ENCODE assay signal across 1 cellular context in the genomic region with DNA sequence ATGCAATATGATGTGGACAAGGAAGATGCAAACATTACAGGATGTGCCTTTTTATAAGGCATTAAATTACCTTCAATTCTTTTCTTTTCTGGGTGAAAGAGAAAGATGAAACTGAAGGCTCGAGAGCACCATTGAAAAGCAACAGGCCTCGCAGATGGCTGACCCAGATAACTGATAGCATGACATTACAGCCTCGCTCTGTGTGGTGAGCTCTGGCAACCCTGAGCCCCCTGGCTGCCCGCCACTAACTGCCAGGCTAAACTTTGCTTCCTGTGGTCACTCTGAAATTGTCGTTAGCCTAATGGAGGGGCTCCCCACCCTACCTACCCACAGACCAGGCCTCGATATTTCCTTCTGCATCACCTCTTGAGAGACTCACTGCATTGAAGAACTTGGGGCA.
TF ChIP-seq lines count a peak whose summit lies in the region.

No MANE protein-coding gene starts in this region.

TF ChIP-seq in K562, 482 proteins besides CTCF, POLR2A, EP300 and RAD21 (continued from another document and continues in another):
- TF ChIP-seq NRF1 (conservative IDR thresholded peaks at IDR 0.05 in 1 of 2, IDR thresholded peaks at IDR 0.05 in 1 of 2): no peak
- TF ChIP-seq STAT5A (IDR thresholded peaks at IDR 0.05; ENCODE audit: borderline replicate concordance, low read length): no peak
- TF ChIP-seq PYGO2 (tag; IDR thresholded peaks at IDR 0.05): no peak
- TF ChIP-seq ZNF175 (CRISPR knock-in tag; IDR thresholded peaks at IDR 0.05; ENCODE audit: low read depth): 0 out of 2 replicates have a peak, but pooled peaks have one; percentile 47
- TF ChIP-seq CREB1 (IDR thresholded peaks at IDR 0.05): no peak
- no peak for TF ChIP-seq CREB1 (CRISPR knock-in tag; IDR thresholded peaks at IDR 0.05)
- TF ChIP-seq ZNF24 (IDR thresholded peaks at IDR 0.05): no peak
- no peak for TF ChIP-seq HCFC1 (IDR thresholded peaks at IDR 0.05; ENCODE audit: low read depth, low read length)
- TF ChIP-seq, protein P1, sequence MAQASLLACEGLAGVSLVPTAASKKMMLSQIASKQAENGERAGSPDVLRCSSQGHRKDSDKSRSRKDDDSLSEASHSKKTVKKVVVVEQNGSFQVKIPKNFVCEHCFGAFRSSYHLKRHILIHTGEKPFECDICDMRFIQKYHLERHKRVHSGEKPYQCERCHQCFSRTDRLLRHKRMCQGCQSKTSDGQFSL (CRISPR knock-in tag; IDR thresholded peaks at IDR 0.05): no peak
- TF ChIP-seq, protein P1 (tag; IDR thresholded peaks at IDR 0.05): 0 out of 4 replicates have a peak, but pooled peaks of 1 of the 2 experiments have one; percentile 35
- TF ChIP-seq, protein P2, sequence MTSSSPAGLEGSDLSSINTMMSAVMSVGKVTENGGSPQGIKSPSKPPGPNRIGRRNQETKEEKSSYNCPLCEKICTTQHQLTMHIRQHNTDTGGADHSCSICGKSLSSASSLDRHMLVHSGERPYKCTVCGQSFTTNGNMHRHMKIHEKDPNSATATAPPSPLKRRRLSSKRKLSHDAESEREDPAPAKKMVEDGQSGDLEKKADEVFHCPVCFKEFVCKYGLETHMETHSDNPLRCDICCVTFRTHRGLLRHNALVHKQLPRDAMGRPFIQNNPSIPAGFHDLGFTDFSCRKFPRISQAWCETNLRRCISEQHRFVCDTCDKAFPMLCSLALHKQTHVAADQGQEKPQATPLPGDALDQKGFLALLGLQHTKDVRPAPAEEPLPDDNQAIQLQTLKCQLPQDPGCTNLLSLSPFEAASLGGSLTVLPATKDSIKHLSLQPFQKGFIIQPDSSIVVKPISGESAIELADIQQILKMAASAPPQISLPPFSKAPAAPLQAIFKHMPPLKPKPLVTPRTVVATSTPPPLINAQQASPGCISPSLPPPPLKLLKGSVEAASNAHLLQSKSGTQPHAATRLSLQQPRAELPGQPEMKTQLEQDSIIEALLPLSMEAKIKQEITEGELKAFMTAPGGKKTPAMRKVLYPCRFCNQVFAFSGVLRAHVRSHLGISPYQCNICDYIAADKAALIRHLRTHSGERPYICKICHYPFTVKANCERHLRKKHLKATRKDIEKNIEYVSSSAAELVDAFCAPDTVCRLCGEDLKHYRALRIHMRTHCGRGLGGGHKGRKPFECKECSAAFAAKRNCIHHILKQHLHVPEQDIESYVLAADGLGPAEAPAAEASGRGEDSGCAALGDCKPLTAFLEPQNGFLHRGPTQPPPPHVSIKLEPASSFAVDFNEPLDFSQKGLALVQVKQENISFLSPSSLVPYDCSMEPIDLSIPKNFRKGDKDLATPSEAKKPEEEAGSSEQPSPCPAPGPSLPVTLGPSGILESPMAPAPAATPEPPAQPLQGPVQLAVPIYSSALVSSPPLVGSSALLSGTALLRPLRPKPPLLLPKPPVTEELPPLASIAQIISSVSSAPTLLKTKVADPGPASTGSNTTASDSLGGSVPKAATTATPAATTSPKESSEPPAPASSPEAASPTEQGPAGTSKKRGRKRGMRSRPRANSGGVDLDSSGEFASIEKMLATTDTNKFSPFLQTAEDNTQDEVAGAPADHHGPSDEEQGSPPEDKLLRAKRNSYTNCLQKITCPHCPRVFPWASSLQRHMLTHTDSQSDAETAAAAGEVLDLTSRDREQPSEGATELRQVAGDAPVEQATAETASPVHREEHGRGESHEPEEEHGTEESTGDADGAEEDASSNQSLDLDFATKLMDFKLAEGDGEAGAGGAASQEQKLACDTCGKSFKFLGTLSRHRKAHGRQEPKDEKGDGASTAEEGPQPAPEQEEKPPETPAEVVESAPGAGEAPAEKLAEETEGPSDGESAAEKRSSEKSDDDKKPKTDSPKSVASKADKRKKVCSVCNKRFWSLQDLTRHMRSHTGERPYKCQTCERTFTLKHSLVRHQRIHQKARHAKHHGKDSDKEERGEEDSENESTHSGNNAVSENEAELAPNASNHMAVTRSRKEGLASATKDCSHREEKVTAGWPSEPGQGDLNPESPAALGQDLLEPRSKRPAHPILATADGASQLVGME (CRISPR knock-in tag; IDR thresholded peaks at IDR 0.05): no peak
- peak; percentile 64 for TF ChIP-seq ARID1B (IDR thresholded peaks at IDR 0.05)
- TF ChIP-seq CBFA2T2 (conservative IDR thresholded peaks at IDR 0.05): 0 out of 2 replicates have a peak, but pooled peaks have one; percentile 5
- peak; percentile 69; the same call in 1 of the 2 replicates for TF ChIP-seq RNF2 (IDR thresholded peaks at IDR 0.05)
- TF ChIP-seq, protein P3, sequence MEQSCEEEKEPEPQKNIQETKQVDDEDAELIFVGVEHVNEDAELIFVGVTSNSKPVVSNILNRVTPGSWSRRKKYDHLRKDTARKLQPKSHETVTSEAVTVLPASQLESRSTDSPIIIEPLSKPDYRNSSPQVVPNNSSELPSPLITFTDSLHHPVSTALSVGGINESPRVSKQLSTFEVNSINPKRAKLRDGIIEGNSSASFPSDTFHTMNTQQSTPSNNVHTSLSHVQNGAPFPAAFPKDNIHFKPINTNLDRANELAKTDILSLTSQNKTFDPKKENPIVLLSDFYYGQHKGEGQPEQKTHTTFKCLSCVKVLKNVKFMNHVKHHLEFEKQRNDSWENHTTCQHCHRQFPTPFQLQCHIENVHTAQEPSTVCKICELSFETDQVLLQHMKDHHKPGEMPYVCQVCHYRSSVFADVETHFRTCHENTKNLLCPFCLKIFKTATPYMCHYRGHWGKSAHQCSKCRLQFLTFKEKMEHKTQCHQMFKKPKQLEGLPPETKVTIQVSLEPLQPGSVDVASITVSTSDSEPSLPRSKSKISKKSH (CRISPR knock-in tag; IDR thresholded peaks at IDR 0.05): no peak
- TF ChIP-seq CBFA2T3 (IDR thresholded peaks at IDR 0.05): peak; percentile 57
- TF ChIP-seq ZNF146 (CRISPR knock-in tag; IDR thresholded peaks at IDR 0.05; ENCODE audit: unreplicated experiment): no peak
- no peak for TF ChIP-seq HDAC6 (IDR thresholded peaks at IDR 0.05; ENCODE audit: low read depth, low read length)
- TF ChIP-seq CXXC5 (CRISPR knock-in tag; IDR thresholded peaks at IDR 0.05): peak; percentile 40; the same call in 1 of the 2 replicates
- no peak for TF ChIP-seq POLR2AphosphoS5 (IDR thresholded peaks at IDR 0.05; ENCODE audit: control insufficient read depth, insufficient read depth, low read depth, low read length)
- TF ChIP-seq KLF16 (IDR thresholded peaks at IDR 0.05): no peak
- TF ChIP-seq PHF8 (IDR thresholded peaks at IDR 0.05; ENCODE audit: borderline replicate concordance, low read length): no peak
- no peak for TF ChIP-seq BCL6 (CRISPR knock-in tag; IDR thresholded peaks at IDR 0.05)
- no peak for TF ChIP-seq RUNX1 (IDR thresholded peaks at IDR 0.05; ENCODE audit: low read depth)
- TF ChIP-seq, protein P4, sequence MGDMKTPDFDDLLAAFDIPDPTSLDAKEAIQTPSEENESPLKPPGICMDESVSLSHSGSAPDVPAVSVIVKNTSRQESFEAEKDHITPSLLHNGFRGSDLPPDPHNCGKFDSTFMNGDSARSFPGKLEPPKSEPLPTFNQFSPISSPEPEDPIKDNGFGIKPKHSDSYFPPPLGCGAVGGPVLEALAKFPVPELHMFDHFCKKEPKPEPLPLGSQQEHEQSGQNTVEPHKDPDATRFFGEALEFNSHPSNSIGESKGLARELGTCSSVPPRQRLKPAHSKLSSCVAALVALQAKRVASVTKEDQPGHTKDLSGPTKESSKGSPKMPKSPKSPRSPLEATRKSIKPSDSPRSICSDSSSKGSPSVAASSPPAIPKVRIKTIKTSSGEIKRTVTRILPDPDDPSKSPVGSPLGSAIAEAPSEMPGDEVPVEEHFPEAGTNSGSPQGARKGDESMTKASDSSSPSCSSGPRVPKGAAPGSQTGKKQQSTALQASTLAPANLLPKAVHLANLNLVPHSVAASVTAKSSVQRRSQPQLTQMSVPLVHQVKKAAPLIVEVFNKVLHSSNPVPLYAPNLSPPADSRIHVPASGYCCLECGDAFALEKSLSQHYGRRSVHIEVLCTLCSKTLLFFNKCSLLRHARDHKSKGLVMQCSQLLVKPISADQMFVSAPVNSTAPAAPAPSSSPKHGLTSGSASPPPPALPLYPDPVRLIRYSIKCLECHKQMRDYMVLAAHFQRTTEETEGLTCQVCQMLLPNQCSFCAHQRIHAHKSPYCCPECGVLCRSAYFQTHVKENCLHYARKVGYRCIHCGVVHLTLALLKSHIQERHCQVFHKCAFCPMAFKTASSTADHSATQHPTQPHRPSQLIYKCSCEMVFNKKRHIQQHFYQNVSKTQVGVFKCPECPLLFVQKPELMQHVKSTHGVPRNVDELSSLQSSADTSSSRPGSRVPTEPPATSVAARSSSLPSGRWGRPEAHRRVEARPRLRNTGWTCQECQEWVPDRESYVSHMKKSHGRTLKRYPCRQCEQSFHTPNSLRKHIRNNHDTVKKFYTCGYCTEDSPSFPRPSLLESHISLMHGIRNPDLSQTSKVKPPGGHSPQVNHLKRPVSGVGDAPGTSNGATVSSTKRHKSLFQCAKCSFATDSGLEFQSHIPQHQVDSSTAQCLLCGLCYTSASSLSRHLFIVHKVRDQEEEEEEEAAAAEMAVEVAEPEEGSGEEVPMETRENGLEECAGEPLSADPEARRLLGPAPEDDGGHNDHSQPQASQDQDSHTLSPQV (IDR thresholded peaks at IDR 0.05): peak; percentile 64; the same call in 1 of the 2 replicates
- TF ChIP-seq HDAC2 (IDR thresholded peaks at IDR 0.05): 0 out of 2 replicates have a peak, but pooled peaks have one; percentile 34
- peak; percentile 46; the same call in 1 of the 2 replicates for TF ChIP-seq SMAD4 (CRISPR knock-in tag; conservative IDR thresholded peaks at IDR 0.05)
- TF ChIP-seq ZNF12 (CRISPR knock-in tag; IDR thresholded peaks at IDR 0.05): no peak
- TF ChIP-seq POLR2B (IDR thresholded peaks at IDR 0.05; ENCODE audit: low read depth, partially characterized antibody): no peak
- TF ChIP-seq, protein P5, sequence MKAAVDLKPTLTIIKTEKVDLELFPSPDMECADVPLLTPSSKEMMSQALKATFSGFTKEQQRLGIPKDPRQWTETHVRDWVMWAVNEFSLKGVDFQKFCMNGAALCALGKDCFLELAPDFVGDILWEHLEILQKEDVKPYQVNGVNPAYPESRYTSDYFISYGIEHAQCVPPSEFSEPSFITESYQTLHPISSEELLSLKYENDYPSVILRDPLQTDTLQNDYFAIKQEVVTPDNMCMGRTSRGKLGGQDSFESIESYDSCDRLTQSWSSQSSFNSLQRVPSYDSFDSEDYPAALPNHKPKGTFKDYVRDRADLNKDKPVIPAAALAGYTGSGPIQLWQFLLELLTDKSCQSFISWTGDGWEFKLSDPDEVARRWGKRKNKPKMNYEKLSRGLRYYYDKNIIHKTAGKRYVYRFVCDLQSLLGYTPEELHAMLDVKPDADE (conservative IDR thresholded peaks at IDR 0.05; ENCODE audit: control insufficient read depth, low read depth, low read length): no peak
- TF ChIP-seq TEAD4 (IDR thresholded peaks at IDR 0.05; ENCODE audit: low read length): peak; percentile 41; the same call in 1 of the 2 replicates
- no peak for TF ChIP-seq TEAD4 (CRISPR knock-in tag; IDR thresholded peaks at IDR 0.05; ENCODE audit: borderline replicate concordance)
- TF ChIP-seq, protein P6, sequence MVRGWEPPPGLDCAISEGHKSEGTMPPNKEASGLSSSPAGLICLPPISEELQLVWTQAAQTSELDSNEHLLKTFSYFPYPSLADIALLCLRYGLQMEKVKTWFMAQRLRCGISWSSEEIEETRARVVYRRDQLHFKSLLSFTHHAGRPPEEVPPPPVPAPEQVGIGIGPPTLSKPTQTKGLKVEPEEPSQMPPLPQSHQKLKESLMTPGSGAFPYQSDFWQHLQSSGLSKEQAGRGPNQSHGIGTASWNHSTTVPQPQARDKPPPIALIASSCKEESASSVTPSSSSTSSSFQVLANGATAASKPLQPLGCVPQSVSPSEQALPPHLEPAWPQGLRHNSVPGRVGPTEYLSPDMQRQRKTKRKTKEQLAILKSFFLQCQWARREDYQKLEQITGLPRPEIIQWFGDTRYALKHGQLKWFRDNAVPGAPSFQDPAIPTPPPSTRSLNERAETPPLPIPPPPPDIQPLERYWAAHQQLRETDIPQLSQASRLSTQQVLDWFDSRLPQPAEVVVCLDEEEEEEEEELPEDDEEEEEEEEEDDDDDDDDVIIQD (CRISPR knock-in tag; IDR thresholded peaks at IDR 0.05): no peak
- TF ChIP-seq ZNF583 (CRISPR knock-in tag; IDR thresholded peaks at IDR 0.05): no peak
- no peak for TF ChIP-seq TRIM28 (IDR thresholded peaks at IDR 0.05)
- TF ChIP-seq TEAD2 (tag; IDR thresholded peaks at IDR 0.05): no peak
- TF ChIP-seq LARP7 (IDR thresholded peaks at IDR 0.05): no peak
- TF ChIP-seq FOSL1 (tag; conservative IDR thresholded peaks at IDR 0.05): no peak
- TF ChIP-seq ZNF316 (IDR thresholded peaks at IDR 0.05): no peak
- no peak for TF ChIP-seq RB1 (IDR thresholded peaks at IDR 0.05; ENCODE audit: low read depth)
- no peak for TF ChIP-seq NFYB (IDR thresholded peaks at IDR 0.05; ENCODE audit: extremely low read depth, insufficient read length)
- no peak for TF ChIP-seq ZNF507 (tag; conservative IDR thresholded peaks at IDR 0.05)
- TF ChIP-seq, protein P7, sequence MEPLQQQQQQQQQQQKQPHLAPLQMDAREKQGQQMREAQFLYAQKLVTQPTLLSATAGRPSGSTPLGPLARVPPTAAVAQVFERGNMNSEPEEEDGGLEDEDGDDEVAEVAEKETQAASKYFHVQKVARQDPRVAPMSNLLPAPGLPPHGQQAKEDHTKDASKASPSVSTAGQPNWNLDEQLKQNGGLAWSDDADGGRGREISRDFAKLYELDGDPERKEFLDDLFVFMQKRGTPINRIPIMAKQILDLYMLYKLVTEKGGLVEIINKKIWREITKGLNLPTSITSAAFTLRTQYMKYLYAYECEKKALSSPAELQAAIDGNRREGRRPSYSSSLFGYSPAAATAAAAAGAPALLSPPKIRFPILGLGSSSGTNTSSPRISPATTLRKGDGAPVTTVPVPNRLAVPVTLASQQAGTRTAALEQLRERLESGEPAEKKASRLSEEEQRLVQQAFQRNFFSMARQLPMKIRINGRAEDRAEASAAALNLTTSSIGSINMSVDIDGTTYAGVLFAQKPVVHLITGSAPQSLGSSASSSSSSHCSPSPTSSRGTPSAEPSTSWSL (CRISPR knock-in tag; IDR thresholded peaks at IDR 0.05; ENCODE audit: borderline replicate concordance): no peak
- TF ChIP-seq, protein P8, sequence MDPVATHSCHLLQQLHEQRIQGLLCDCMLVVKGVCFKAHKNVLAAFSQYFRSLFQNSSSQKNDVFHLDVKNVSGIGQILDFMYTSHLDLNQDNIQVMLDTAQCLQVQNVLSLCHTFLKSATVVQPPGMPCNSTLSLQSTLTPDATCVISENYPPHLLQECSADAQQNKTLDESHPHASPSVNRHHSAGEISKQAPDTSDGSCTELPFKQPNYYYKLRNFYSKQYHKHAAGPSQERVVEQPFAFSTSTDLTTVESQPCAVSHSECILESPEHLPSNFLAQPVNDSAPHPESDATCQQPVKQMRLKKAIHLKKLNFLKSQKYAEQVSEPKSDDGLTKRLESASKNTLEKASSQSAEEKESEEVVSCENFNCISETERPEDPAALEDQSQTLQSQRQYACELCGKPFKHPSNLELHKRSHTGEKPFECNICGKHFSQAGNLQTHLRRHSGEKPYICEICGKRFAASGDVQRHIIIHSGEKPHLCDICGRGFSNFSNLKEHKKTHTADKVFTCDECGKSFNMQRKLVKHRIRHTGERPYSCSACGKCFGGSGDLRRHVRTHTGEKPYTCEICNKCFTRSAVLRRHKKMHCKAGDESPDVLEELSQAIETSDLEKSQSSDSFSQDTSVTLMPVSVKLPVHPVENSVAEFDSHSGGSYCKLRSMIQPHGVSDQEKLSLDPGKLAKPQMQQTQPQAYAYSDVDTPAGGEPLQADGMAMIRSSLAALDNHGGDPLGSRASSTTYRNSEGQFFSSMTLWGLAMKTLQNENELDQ (CRISPR knock-in tag; IDR thresholded peaks at IDR 0.05; ENCODE audit: borderline replicate concordance): no peak
- no peak for TF ChIP-seq ZNF79 (CRISPR knock-in tag; IDR thresholded peaks at IDR 0.05; ENCODE audit: low read depth)
